8 cellular contexts compared by ENCODE assay signal in the genomic region with DNA sequence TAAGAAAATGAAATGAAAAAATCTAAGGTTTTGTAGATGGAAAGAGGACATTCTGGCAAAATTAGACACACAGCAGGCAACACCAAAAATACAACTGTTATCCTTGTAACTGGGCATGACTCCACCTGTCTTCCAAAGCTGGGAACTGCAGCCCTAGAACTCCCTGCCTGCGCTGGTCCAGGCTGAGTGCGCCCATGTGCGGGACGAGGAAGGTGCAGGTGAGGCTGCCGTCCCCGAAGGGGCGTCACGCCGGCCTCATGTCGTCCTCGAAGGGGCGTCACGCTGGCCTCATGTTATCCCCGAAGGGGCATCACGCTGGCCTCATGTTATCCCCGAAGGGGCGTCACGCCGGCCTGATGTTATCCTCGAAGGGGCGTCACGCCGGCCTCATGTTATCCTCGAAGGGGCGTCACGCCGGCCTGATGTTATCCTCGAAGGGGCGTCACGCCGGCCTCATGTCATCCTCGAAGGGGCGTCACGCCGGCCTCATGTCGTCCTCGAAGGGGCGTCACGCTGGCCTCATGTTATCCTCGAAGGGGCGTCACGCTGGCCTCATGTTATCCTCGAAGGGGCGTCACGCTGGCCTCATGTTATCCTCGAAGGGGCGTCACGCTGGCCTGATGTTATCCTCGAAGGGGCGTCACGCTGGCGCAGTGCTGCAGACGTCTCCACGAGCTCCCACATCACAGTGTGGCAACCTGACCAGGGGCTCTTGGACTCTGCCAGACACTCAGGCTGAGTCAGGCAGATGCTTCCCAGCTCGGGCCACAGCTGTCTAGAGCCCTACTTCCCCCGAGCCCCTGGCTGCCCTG.
A peak's percentile ranks its signal among the peaks of the same experiment; 100 is the strongest.
DNase-seq lines count a peak whose midpoint lies in the region; ATAC-seq, FAIRE-seq and TF ChIP-seq lines count a peak whose summit lies in the region.
"Not testable (repeated sequence)": the region's sequence is repeated elsewhere in the genome, so short reads cannot be mapped to it uniquely, and the experiment has no call there.

No MANE protein-coding gene starts in this region.

- H3K4me3 Mint-ChIP-seq in H9 = not testable (repeated sequence)

- no CpG with 5 or more reads among the region's 56 CpGs for WGBS in H9 (ENCODE audit: extremely low coverage, insufficient read length, low lambda C conversion rate)
- WGBS in K562 (ENCODE audit: insufficient coverage, low coverage, missing lambda C conversion rate) = 23% methylated on average over 19 of the region's 56 CpGs
- 86 to 88% methylated on average over 56 of the region's 56 CpGs for WGBS in heart right ventricle, 2 donors
- 80% methylated on average over 32 of the region's 56 CpGs for WGBS in right lobe of liver (ENCODE audit: insufficient coverage, low coverage, low lambda C conversion rate, missing lambda C conversion rate)
- 86 to 94% (median 88%) methylated on average over 41 to 56 of the region's 56 CpGs for WGBS in stomach, 5 donors

- POLR2A ChIA-PET in Panc1 (lab: Charles Lee) = interaction anchor here (0.6 kb wide), 1 partner anchor 445 kb away, joined by 4 read pairs; no protein-coding TSS in a partner anchor
- POLR2A ChIA-PET in K562 (lab: Yijun Ruan, JAX) = not testable (repeated sequence)

- H2AK5ac ChIP-seq in H9 (ENCODE audit: insufficient read length, low read length) = not testable (repeated sequence)

- intact Hi-C loops in Panc1 (cut with micrococcal nuclease; ENCODE audit: unreplicated experiment) (loop anchor here (5.0 kb wide), 3 partner anchors 108 to 368 kb away; no protein-coding TSS in a partner anchor), heart right ventricle (cut with DNase I) (loop anchor here in 6 of 10 donors (5.0 to 10.0 kb wide), 2 partner anchors 366 to 368 kb away; no protein-coding TSS in a partner anchor)
- intact Hi-C loops in K562 (cut with micrococcal nuclease); right lobe of liver (cut with DNase I); stomach (cut with DNase I; ENCODE audit: low total_unique reads): not testable (repeated sequence)

- H2BK5ac ChIP-seq in H9 (ENCODE audit: insufficient read length, low read length) = not testable (repeated sequence)

- not testable (repeated sequence) for H3K36me3 Mint-ChIP-seq in H9 (ENCODE audit: insufficient read depth in 1 of 3, low read depth in 3 of 3)

- not testable (repeated sequence) for H3K56ac ChIP-seq in H9 (ENCODE audit: insufficient read length, low read depth, low read length)

- H3K79me2 ChIP-seq in H9 (ENCODE audit: insufficient read depth, low read length); K562 (ENCODE audit: control insufficient read depth, insufficient read depth, low read length): not testable (repeated sequence)

- not testable (repeated sequence) for H2BK120ac ChIP-seq in H9 (ENCODE audit: low read depth, low read length, poor library complexity, severe bottlenecking)

- CTCF ChIA-PET in Panc1 (lab: Charles Lee) = interaction anchor here (0.7 kb wide), 1 partner anchor 204 kb away, joined by 3 read pairs; no protein-coding TSS in a partner anchor
- CTCF ChIA-PET in K562 (lab: Yijun Ruan, JAX; ENCODE audit: low intra/inter-chr PET ratio) = not testable (repeated sequence)

- H4K8ac ChIP-seq in H9 (replicated peaks; ENCODE audit: insufficient read length, low read depth, low read length) = not testable (repeated sequence)

- H3K9ac ChIP-seq in H9 (ENCODE audit: extremely low read depth, insufficient read length, low read length); K562 (ENCODE audit: insufficient read depth in 1 of 2, low read depth in 2 of 2, low read length in 2 of 2): not testable (repeated sequence)

- not testable (repeated sequence) for TF ChIP-seq RAD21 in K562 (CRISPR knock-in tag; conservative IDR thresholded peaks at IDR 0.05 in 1 of 2, IDR thresholded peaks at IDR 0.05 in 1 of 2)

- not testable (repeated sequence) for H3K14ac ChIP-seq in H9 (ENCODE audit: insufficient read depth, low read length)

- not testable (repeated sequence) for H3K36me3 ChIP-seq in BE2C; Panc1 (ENCODE audit: control insufficient read depth, insufficient read depth, low read length); K562 (ENCODE audit: control insufficient read depth, insufficient read depth, low read length); heart right ventricle; right lobe of liver; stomach

- H2BK12ac ChIP-seq in H9 (ENCODE audit: insufficient read length, low read depth, low read length) = not testable (repeated sequence)

- not testable (repeated sequence) for H3K23me2 ChIP-seq in H9 (ENCODE audit: insufficient read length, low read depth, low read length, poor library complexity, severe bottlenecking)

- H3K4ac ChIP-seq in H9 (ENCODE audit: low read depth, low read length) = not testable (repeated sequence)

- not testable (repeated sequence) for H3K27ac ChIP-seq in H9 (ENCODE audit: insufficient read length, low read depth, low read length); Panc1 (ENCODE audit: low read length); K562 (ENCODE audit: extremely low read depth, low read depth, low read length); heart right ventricle; right lobe of liver; stomach

- H3K9me3 ChIP-seq in BE2C; H9 (ENCODE audit: control insufficient read depth, low read depth, low read length); Panc1 (ENCODE audit: control insufficient read depth, insufficient read depth, low read depth, low read length); K562 (replicated peaks; ENCODE audit: control insufficient read depth, insufficient read depth, low read depth, low read length); right lobe of liver: not testable (repeated sequence)
- H3K9me3 ChIP-seq in heart right ventricle (peaks cover 0 to 13% (median under 1%) of the 10 kb centered on the region in 11 donors), stomach (peaks cover 4 to 16% (median 10%) of the 10 kb centered on the region in 4 donors)

- not testable (repeated sequence) for H3T11ph ChIP-seq in H9 (ENCODE audit: low read length)

- H3K4me1 Mint-ChIP-seq in H9 = peaks cover 9 to 18% of the 10 kb centered on the region in 2 experiments

- not testable (repeated sequence) for H4K91ac ChIP-seq in H9 (ENCODE audit: insufficient read length, low read depth, low read length)

- TF ChIP-seq EP300 in K562 (IDR thresholded peaks at IDR 0.05; ENCODE audit: low read length); stomach (IDR thresholded peaks at IDR 0.05): not testable (repeated sequence)

- not testable (repeated sequence) for H3K9me3 Mint-ChIP-seq in H9

- DNase-seq in BE2C, heart right ventricle, right lobe of liver, stomach: not testable (repeated sequence)
- DNase-seq in H9 = peak; percentile 66
- peak; percentile 23 for DNase-seq in NAMALWA (ENCODE audit: low spot score)
- DNase-seq in Panc1 (ENCODE audit: low read depth, low spot score) = peak; percentile 7
- peak; percentile 15 to 26 (median 19) for DNase-seq in K562 (ENCODE audit: extremely low read depth in 1 of 4, low spot score in 3 of 4)

- H3K23ac ChIP-seq in H9 (ENCODE audit: insufficient read length, low read depth, low read length) = not testable (repeated sequence)

- H3K18ac ChIP-seq in H9 (ENCODE audit: insufficient read length, low read depth, low read length) = not testable (repeated sequence)

- not testable (repeated sequence) for TF ChIP-seq POLR2A in K562 (conservative IDR thresholded peaks at IDR 0.05); right lobe of liver (IDR thresholded peaks at IDR 0.05); stomach (IDR thresholded peaks at IDR 0.05)

- not testable (repeated sequence) for H4K20me1 ChIP-seq in H9 (ENCODE audit: control insufficient read depth, insufficient read depth, insufficient read length); K562 (replicated peaks; ENCODE audit: control insufficient read depth, insufficient read depth, low read length)

- not testable (repeated sequence) for H2BK20ac ChIP-seq in H9 (ENCODE audit: low read depth, low read length, poor library complexity, severe bottlenecking)

- peaks cover 14% of the 10 kb centered on the region for H3K27me3 Mint-ChIP-seq in H9 (ENCODE audit: low read depth)

- FAIRE-seq in K562 (lab: Jason Lieb, UNC) = not testable (repeated sequence)

- BruUV-seq in Panc1 (replicated peaks; lab: Mats Ljungman, UMichigan); K562 (replicated peaks; lab: Mats Ljungman, UMichigan): not testable (repeated sequence)

- not testable (repeated sequence) for H3K4me3 ChIP-seq in BE2C (ENCODE audit: low read depth, low read length); Panc1 (ENCODE audit: low read depth in 2 of 2, low read length in 2 of 2); K562; heart right ventricle; right lobe of liver; stomach

- H2BK15ac ChIP-seq in H9 (ENCODE audit: low read depth, low read length) = not testable (repeated sequence)

- H3K27ac Mint-ChIP-seq in H9 = not testable (repeated sequence)

- H3K4me2 ChIP-seq in H9 (ENCODE audit: insufficient read depth, insufficient read length, low read length); K562 (ENCODE audit: insufficient read depth, low read length): not testable (repeated sequence)

- H3K9me1 ChIP-seq in K562 (ENCODE audit: control insufficient read depth, insufficient read depth, low read length) = not testable (repeated sequence)

- H3K27me3 ChIP-seq in BE2C; H9 (ENCODE audit: insufficient read depth, low read length); K562 (ENCODE audit: control insufficient read depth in 2 of 2, insufficient read depth in 2 of 2, low read length in 2 of 2); right lobe of liver: not testable (repeated sequence)
- peaks cover 20% of the 10 kb centered on the region for H3K27me3 ChIP-seq in Panc1 (ENCODE audit: control insufficient read depth, insufficient read depth, low read length)
- peaks cover 0 to 29% (median 14%) of the 10 kb centered on the region in 7 donors for H3K27me3 ChIP-seq in heart right ventricle
- peaks cover 0 to 29% (median 2%) of the 10 kb centered on the region in 3 donors for H3K27me3 ChIP-seq in stomach

- peak; percentile 56 for TF ChIP-seq CTCF in BE2C (IDR thresholded peaks at IDR 0.05; ENCODE audit: low read depth, low read length)
- peak; percentile 82 for TF ChIP-seq CTCF in H9 (conservative IDR thresholded peaks at IDR 0.05)
- TF ChIP-seq CTCF in Panc1 (IDR thresholded peaks at IDR 0.05) = peak; percentile 88
- TF ChIP-seq CTCF in K562 (IDR thresholded peaks at IDR 0.05 in 2 of 3, conservative IDR thresholded peaks at IDR 0.05 in 1 of 3; ENCODE audit: insufficient read depth in 2 of 3, low read depth in 1 of 3, low read length in 3 of 3) = peak; percentile 44 to 56 (median 49); a peak in 5 of 6 replicates
- peak in 7 of 9 donors; percentile 34 to 52 (median 43) for TF ChIP-seq CTCF in heart right ventricle (IDR thresholded peaks at IDR 0.05)
- TF ChIP-seq CTCF in right lobe of liver (IDR thresholded peaks at IDR 0.05) = peak; percentile 13 to 44 (median 36)
- peak in 5 of 7 experiments; percentile 21 to 61 (median 45) for TF ChIP-seq CTCF in stomach (IDR thresholded peaks at IDR 0.05)

- H3K79me1 ChIP-seq in H9 (ENCODE audit: insufficient read depth, low read depth, low read length, poor library complexity, severe bottlenecking) = not testable (repeated sequence)

- in situ Hi-C loops in Panc1 (cut with HindIII; ENCODE audit: low pct_unique_long_range_greater_than_20kb, low sequenced_read_pairs); K562 (cut with MboI): not testable (repeated sequence)

- not testable (repeated sequence) for H2AFZ ChIP-seq in H9 (ENCODE audit: low read length); K562 (ENCODE audit: low read depth, low read length)

- ATAC-seq in Panc1 (peak; percentile 84), K562 (peak; percentile 79), right lobe of liver (peak in 2 of 4 donors; percentile 31 to 49)
- ATAC-seq in heart right ventricle = not testable (repeated sequence)

- not testable (repeated sequence) for H3K4me1 ChIP-seq in BE2C; H9 (ENCODE audit: insufficient read depth, low read length); Panc1 (ENCODE audit: control insufficient read depth, insufficient read depth, low read length); K562 (replicated peaks in 1 of 2; ENCODE audit: control insufficient read depth in 2 of 2, insufficient read depth in 2 of 2, low read length in 2 of 2); heart right ventricle; right lobe of liver; stomach

- H4K5ac ChIP-seq in H9 (ENCODE audit: insufficient read length, low read depth, low read length) = not testable (repeated sequence)

Comparison
In these comparisons a context has a peak if more than half of its experiments do, and no peak if none do; other contexts are left out.
1. CTCF ChIP-seq: peak in every context shown above with its lines; median percentile 88 in Panc1; 82 in H9; 56 in BE2C; 49 in K562; 45 in stomach; 43 in heart right ventricle; 36 in right lobe of liver.